ENCODE assay signal across 12 cellular contexts in the genomic region with DNA sequence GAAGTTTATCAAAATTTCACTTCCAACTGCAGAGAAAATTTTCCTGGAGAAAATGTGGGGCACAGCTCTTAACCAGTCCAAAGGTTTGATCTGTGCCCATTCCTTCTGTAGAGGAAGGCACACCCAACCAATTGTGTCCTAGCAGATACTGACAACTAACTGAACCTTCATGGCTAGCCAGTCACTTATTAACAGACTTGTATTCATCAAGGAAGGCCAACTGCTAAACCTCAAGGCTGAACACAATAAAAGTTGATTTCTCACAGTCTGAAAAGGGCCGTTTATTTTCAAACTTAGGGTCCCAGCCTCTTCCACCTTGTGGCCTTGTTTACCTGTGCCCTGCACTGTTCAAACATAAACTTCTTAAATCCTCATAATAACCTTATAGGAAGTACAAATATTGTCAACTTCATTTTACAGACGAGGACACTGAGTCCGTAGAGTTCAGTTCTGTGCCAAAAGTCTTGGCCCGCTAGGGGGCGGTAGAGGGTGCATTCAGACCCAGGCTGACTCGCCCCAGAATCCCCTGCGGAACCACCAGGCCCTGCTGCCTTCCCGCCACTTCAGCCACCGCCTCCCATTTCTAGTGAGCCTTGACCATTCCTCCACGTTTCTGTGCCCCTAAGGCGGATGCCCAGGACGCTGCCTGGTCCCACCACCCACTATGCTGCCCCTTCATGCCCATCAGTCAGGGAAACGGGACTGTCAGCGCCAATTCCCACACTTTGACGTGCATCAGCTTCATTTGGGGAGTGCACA. TPM values are rescaled to one million over a fixed set of nuclear protein-coding genes. Genes with fewer than 3 reads are reported as not detected.
A peak's percentile ranks its signal among the peaks of the same experiment; 100 is the strongest.
DNase-seq lines count a peak whose midpoint lies in the region; ATAC-seq and TF ChIP-seq lines count a peak whose summit lies in the region.
"Had no signal": no experiment of that assay in that cellular context is flagged by ENCODE, and none has a peak within 500 bp of the region (broad histone marks: within the 10 kb centered on the region; RNA-seq: fewer than 3 reads in every experiment).

No MANE protein-coding gene starts in this region.

- ATAC-seq in activated CD4-positive, alpha-beta T cell treated with anti-CD3 and anti-CD28 coated beads for 36 hours = no peak
- ATAC-seq in effector memory CD8-positive, alpha-beta T cell (replicated peaks) = no peak
- ATAC-seq in body of pancreas = no peak
- ATAC-seq: stimulated activated naive CD8-positive, alpha-beta T cell treated with anti-CD3 and anti-CD28 coated beads, Interleukin-15, amount 100 ng/mL, for 72 hours had no signal

- CTCF ChIA-PET in activated CD4-positive, alpha-beta T cell treated with anti-CD3 and anti-CD28 coated beads for 36 hours (lab: Charles Lee) = interaction anchor here (0.7 to 1.4 kb wide), 8 partner anchors 13 to 339 kb away, joined by 3 to 4 read pairs (median 3); no protein-coding TSS in a partner anchor

- no peaks in the 10 kb centered on the region for H3K9me3 ChIP-seq in duodenal mucosa (ENCODE audit: control insufficient read depth in 1 of 2, low read length in 2 of 2)
- H3K9me3 ChIP-seq in body of pancreas = no peaks in the 10 kb centered on the region
- H3K9me3 ChIP-seq: esophagus squamous epithelium had no signal

- TF ChIP-seq POLR2A in body of pancreas (IDR thresholded peaks at IDR 0.05) = no peak

- peaks cover 31 to 37% of the 10 kb centered on the region in 2 donors for H3K4me1 ChIP-seq in duodenal mucosa (ENCODE audit: control insufficient read depth in 1 of 2, insufficient read depth in 2 of 2, low read length in 2 of 2)
- H3K4me1 ChIP-seq in body of pancreas = peaks cover 4% of the 10 kb centered on the region

- H3K27me3 ChIP-seq in duodenal mucosa (ENCODE audit: control insufficient read depth in 1 of 2, insufficient read depth in 2 of 2, low read length in 2 of 2) (peaks cover 0 to 2% of the 10 kb centered on the region in 2 donors), body of pancreas (no peaks in the 10 kb centered on the region)

- peak overlapping the region; percentile 69 for H3K27ac ChIP-seq in duodenal mucosa (ENCODE audit: low read depth, low read length)
- H3K27ac ChIP-seq in body of pancreas = no peak overlapping the region
- H3K27ac ChIP-seq: esophagus squamous epithelium had no signal

- peak; percentile 64 for DNase-seq in activated CD4-positive, alpha-beta T cell treated with anti-CD3 and anti-CD28 coated beads for 36 hours
- no peak for DNase-seq in activated CD4-positive, alpha-beta T cell treated with anti-CD3 and anti-CD28 coated beads, Interleukin-2, amount 50 U/mL, for 4 hours
- DNase-seq in renal cortical epithelial cell (ENCODE audit: low read depth) (peak; percentile 90), body of pancreas (no peak), GM19240 (ENCODE audit: insufficient read length, low spot score) (no peak)
- DNase-seq in effector memory CD8-positive, alpha-beta T cell = no peak
- DNase-seq: esophagus squamous epithelium, NCI-H526 treated with DMSO at 0.1 percent for 48 hours, nucleus accumbens had no signal

- 57 to 58% methylated on average over 12 to 15 of the region's 15 CpGs for WGBS in body of pancreas, 2 donors

- no peak for TF ChIP-seq EP300 in Ishikawa (IDR thresholded peaks at IDR 0.05; ENCODE audit: borderline replicate concordance)

- peak in 1 of 7 experiments; percentile 11 for TF ChIP-seq CTCF in body of pancreas (IDR thresholded peaks at IDR 0.05)

- no peaks in the 10 kb centered on the region for H3K36me3 Mint-ChIP-seq in activated CD4-positive, alpha-beta T cell treated with anti-CD3 and anti-CD28 coated beads for 36 hours (ENCODE audit: low read depth)
- H3K36me3 Mint-ChIP-seq in effector memory CD8-positive, alpha-beta T cell (ENCODE audit: insufficient read depth) = no peaks in the 10 kb centered on the region

- no peak overlapping the region for H3K27ac Mint-ChIP-seq in activated CD4-positive, alpha-beta T cell treated with anti-CD3 and anti-CD28 coated beads for 36 hours
- H3K27ac Mint-ChIP-seq in effector memory CD8-positive, alpha-beta T cell = no peak overlapping the region
- H3K27ac Mint-ChIP-seq: stimulated activated naive CD8-positive, alpha-beta T cell treated with anti-CD3 and anti-CD28 coated beads, Interleukin-15, amount 100 ng/mL, for 72 hours had no signal

- peak; percentile 29; the same call in 1 of the 2 replicates for TF ChIP-seq RAD21 in Ishikawa (IDR thresholded peaks at IDR 0.05; ENCODE audit: low read depth)

- no peak overlapping the region for H3K4me3 Mint-ChIP-seq in activated CD4-positive, alpha-beta T cell treated with anti-CD3 and anti-CD28 coated beads for 36 hours
- no peak overlapping the region for H3K4me3 Mint-ChIP-seq in effector memory CD8-positive, alpha-beta T cell
- H3K4me3 Mint-ChIP-seq: stimulated activated naive CD8-positive, alpha-beta T cell treated with anti-CD3 and anti-CD28 coated beads, Interleukin-15, amount 100 ng/mL, for 72 hours had no signal

- peaks cover 39% of the 10 kb centered on the region for H3K27me3 Mint-ChIP-seq in activated CD4-positive, alpha-beta T cell treated with anti-CD3 and anti-CD28 coated beads for 36 hours
- H3K27me3 Mint-ChIP-seq in effector memory CD8-positive, alpha-beta T cell = peaks cover 66 to 98% of the 10 kb centered on the region in 2 donors

- H3K9ac ChIP-seq in duodenal mucosa (ENCODE audit: low read depth in 1 of 2, low read length in 2 of 2) = peak overlapping the region in 1 of 2 donors; percentile 50

- intact Hi-C loops in activated CD4-positive, alpha-beta T cell treated with anti-CD3 and anti-CD28 coated beads for 36 hours (cut with DNase I, micrococcal nuclease) = no loop called here
- intact Hi-C loops in body of pancreas (cut with DNase I) = no loop called here

- no peaks in the 10 kb centered on the region for H3K4me1 Mint-ChIP-seq in activated CD4-positive, alpha-beta T cell treated with anti-CD3 and anti-CD28 coated beads for 36 hours
- H3K4me1 Mint-ChIP-seq in effector memory CD8-positive, alpha-beta T cell (ENCODE audit: low read depth in 2 of 2) = no peaks in the 10 kb centered on the region
- H3K4me1 Mint-ChIP-seq: stimulated activated naive CD8-positive, alpha-beta T cell treated with anti-CD3 and anti-CD28 coated beads, Interleukin-15, amount 100 ng/mL, for 72 hours had no signal

- H3K36me3 ChIP-seq in duodenal mucosa (ENCODE audit: control insufficient read depth in 1 of 2, insufficient read depth in 2 of 2, low read length in 2 of 2) (no peaks in the 10 kb centered on the region), body of pancreas (replicated peaks in 1 of 2; ENCODE audit: insufficient read depth in 1 of 2, low read depth in 2 of 2) (no peaks in the 10 kb centered on the region)
- H3K36me3 ChIP-seq: esophagus squamous epithelium had no signal

- POLR2A ChIA-PET in activated CD4-positive, alpha-beta T cell treated with anti-CD3 and anti-CD28 coated beads for 36 hours (lab: Charles Lee) = no interaction called here

- H3K4me3 ChIP-seq in duodenal mucosa (ENCODE audit: low read depth in 1 of 2, low read length in 2 of 2) = peak overlapping the region in 1 of 2 donors; percentile 46
- no peak overlapping the region for H3K4me3 ChIP-seq in body of pancreas
- H3K4me3 ChIP-seq: esophagus squamous epithelium had no signal

- H3K9me3 Mint-ChIP-seq in activated CD4-positive, alpha-beta T cell treated with anti-CD3 and anti-CD28 coated beads for 36 hours (ENCODE audit: low read depth) = no peaks in the 10 kb centered on the region
- no peaks in the 10 kb centered on the region for H3K9me3 Mint-ChIP-seq in effector memory CD8-positive, alpha-beta T cell

TF ChIP-seq in Ishikawa, 13 proteins besides CTCF, POLR2A, EP300 and RAD21:
- TF ChIP-seq EGR1 (IDR thresholded peaks at IDR 0.05) = no peak

RNA-seq across cellular contexts. Expression of a gene that starts 19.3 kb away (rescaled TPM):
- not detected for total RNA-seq in activated CD4-positive, alpha-beta T cell treated with anti-CD3 and anti-CD28 coated beads for 36 hours
- total RNA-seq in renal cortical epithelial cell (12.1 and 42.2 TPM in 2 replicates), body of pancreas (1 to 10 TPM; 6.7 to 9.9 TPM)

Comparison
In these comparisons a context has a peak if more than half of its experiments do, and no peak if none do; other contexts are left out.
1. DNase-seq: peak in activated CD4-positive, alpha-beta T cell treated with anti-CD3 and anti-CD28 coated beads for 36 hours (single experiment) and renal cortical epithelial cell (single experiment); none in activated CD4-positive, alpha-beta T cell treated with anti-CD3 and anti-CD28 coated beads, Interleukin-2, amount 50 U/mL, for 4 hours (0 of 2), effector memory CD8-positive, alpha-beta T cell (0 of 3), body of pancreas (0 of 4) and GM19240 (single experiment).
2. RNA of a gene that starts 19.3 kb away (total RNA-seq): 12.1 to 42.2 TPM in renal cortical epithelial cell and 6.7 to 9.9 TPM in body of pancreas; not detected in activated CD4-positive, alpha-beta T cell treated with anti-CD3 and anti-CD28 coated beads for 36 hours; every median in the first group is over 4 times any median in the second.